ENCODE assay signal across 12 cellular contexts in the genomic region with DNA sequence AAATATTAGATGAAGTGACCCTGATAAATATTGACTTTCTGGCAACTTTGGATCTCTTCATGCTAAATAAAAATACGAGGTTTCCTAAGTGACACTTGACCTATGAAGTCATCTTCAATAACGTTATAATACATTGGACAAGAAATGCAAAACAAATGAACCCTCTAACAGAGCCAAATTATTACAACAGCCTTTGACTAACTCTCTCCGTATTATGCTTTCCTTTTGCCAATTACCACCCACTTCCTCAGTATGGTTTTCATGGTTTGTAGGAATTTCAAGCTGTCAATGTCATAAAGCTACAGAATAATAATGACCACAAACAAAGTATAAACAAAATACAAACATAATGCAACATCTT.
DNase-seq lines count a peak whose midpoint lies in the region; ATAC-seq, FAIRE-seq and TF ChIP-seq lines count a peak whose summit lies in the region.
"Had no signal": no experiment of that assay in that cellular context is flagged by ENCODE, and none has a peak within 500 bp of the region (broad histone marks: within the 10 kb centered on the region; RNA-seq: fewer than 3 reads in every experiment).

No MANE protein-coding gene starts in this region.

- CTCF ChIA-PET in BJ (lab: Yijun Ruan, JAX) (interaction anchor here (0.8 to 1.4 kb wide), 2 partner anchors 28 to 195 kb away, joined by 3 to 8 read pairs; no protein-coding TSS in a partner anchor), mammary epithelial cell (lab: Charles Lee; ENCODE audit: low non-redundant PET) (no interaction called here)

- dilution Hi-C loops in mammary epithelial cell (cut with HindIII; ENCODE audit: low sequenced_read_pairs), result no loop called here

- H3K4me1 ChIP-seq in mammary epithelial cell (ENCODE audit: insufficient read depth, low read length), result peaks cover 24% of the 10 kb centered on the region
- H3K4me1 ChIP-seq in mesenchymal stem cell (ENCODE audit: control insufficient read depth, insufficient read depth, low read depth, low read length), result peaks cover 4% of the 10 kb centered on the region

- TF ChIP-seq CTCF in BJ (IDR thresholded peaks at IDR 0.05; ENCODE audit: insufficient read depth, low read depth, low read length), result no peak
- TF ChIP-seq CTCF in mammary epithelial cell (conservative IDR thresholded peaks at IDR 0.05 in 1 of 2, IDR thresholded peaks at IDR 0.05 in 1 of 2; ENCODE audit: extremely low read depth in 1 of 2, insufficient read depth in 1 of 2, low read depth in 1 of 2, low read length in 2 of 2), result no peak

- peak; percentile 17 for ATAC-seq in HG03280 (IDR thresholded peaks at IDR 0.05; ENCODE audit: unreplicated experiment)
- ATAC-seq in GM18907 (IDR thresholded peaks at IDR 0.05; ENCODE audit: unreplicated experiment), result no peak
- ATAC-seq in HG02981 (IDR thresholded peaks at IDR 0.05; ENCODE audit: unreplicated experiment), result no peak
- ATAC-seq: activated T-cell treated with anti-CD3 and anti-CD28 coated beads, Interleukin-2, amount 50 U/mL, for 72 hours; HCT116 had no signal

- H3K9ac ChIP-seq in mammary epithelial cell (ENCODE audit: insufficient read depth, low read length) (no peak overlapping the region), mesenchymal stem cell (ENCODE audit: low read length) (peak overlapping the region; percentile 72)

- 11% methylated on average over 3 of the region's 3 CpGs for whole genome bisulfite sequencing in mammary epithelial cell (ENCODE audit: low coverage, missing lambda C conversion rate)
- 0% methylated on average over 3 of the region's 3 CpGs for WGBS in mesenchymal stem cell

- H3K9me3 ChIP-seq in mammary epithelial cell (replicated peaks; ENCODE audit: insufficient read depth, low read length), result no peaks in the 10 kb centered on the region
- H3K9me3 ChIP-seq in mesenchymal stem cell (ENCODE audit: control insufficient read depth, low read length), result no peaks in the 10 kb centered on the region

- no TSS peak for BruUV-seq in mammary epithelial cell (replicated peaks; lab: Mats Ljungman, UMichigan)

- H4K20me1 ChIP-seq in mammary epithelial cell (ENCODE audit: insufficient read depth, low read length), result no peaks in the 10 kb centered on the region

- POLR2A ChIA-PET in BJ (lab: Charles Lee), result interaction anchor here (0.6 to 1.0 kb wide), 2 partner anchors 240 to 244 kb away, joined by 4 to 5 read pairs; partner anchors contain the start of gene CCN2

- no peak overlapping the region for H3K4ac ChIP-seq in mesenchymal stem cell (ENCODE audit: low read depth in 1 of 2, low read length in 2 of 2)

- no peak overlapping the region for H2BK5ac ChIP-seq in mesenchymal stem cell (ENCODE audit: low read depth, low read length, poor library complexity, severe bottlenecking)

- H3K4me2 ChIP-seq in mammary epithelial cell (ENCODE audit: insufficient read depth, low read depth, low read length) (no peak overlapping the region), mesenchymal stem cell (ENCODE audit: low read length, poor library complexity, severe bottlenecking) (no peak overlapping the region)

- no peak overlapping the region for H3K23ac ChIP-seq in mesenchymal stem cell (ENCODE audit: low read length in 2 of 2)

- no peaks in the 10 kb centered on the region for H3K79me1 ChIP-seq in mesenchymal stem cell (replicated peaks; ENCODE audit: low read length, poor library complexity, severe bottlenecking)

- peak; percentile 66 for DNase-seq in BJ (ENCODE audit: low read depth)
- DNase-seq in mammary epithelial cell, result peak; percentile 23
- DNase-seq in mesenchymal stem cell, result peak; percentile 61
- DNase-seq in NCI-H1105 (lab: John Stamatoyannopoulos, UW), result no peak
- no peak for DNase-seq in HTR-8/SVneo (ENCODE audit: insufficient read length, low spot score)
- DNase-seq: activated T-cell treated with anti-CD3 and anti-CD28 coated beads, Interleukin-2, amount 50 U/mL, for 72 hours; left cardiac atrium; NCI-H524 had no signal

- no peak overlapping the region for H4K91ac ChIP-seq in mesenchymal stem cell (ENCODE audit: low read length)

- no peak overlapping the region for H3K18ac ChIP-seq in mesenchymal stem cell (ENCODE audit: low read depth in 1 of 2, low read length in 2 of 2)

- H3K27ac ChIP-seq in mammary epithelial cell (ENCODE audit: insufficient read depth, low read depth, low read length), result no peak overlapping the region
- H3K27ac ChIP-seq in mesenchymal stem cell (ENCODE audit: low read length, poor library complexity, severe bottlenecking), result peak overlapping the region; percentile 8

- no peak overlapping the region for H2BK15ac ChIP-seq in mesenchymal stem cell (ENCODE audit: low read depth, poor library complexity, severe bottlenecking)

- FAIRE-seq in HTR-8/SVneo (lab: Jason Lieb, UNC), result no peak

- H2AFZ ChIP-seq in mammary epithelial cell (ENCODE audit: low read depth, low read length), result no peak overlapping the region
- no peak overlapping the region for H2AFZ ChIP-seq in mesenchymal stem cell (ENCODE audit: low read depth, low read length)

- H3K27me3 ChIP-seq in BJ (ENCODE audit: control insufficient read depth, insufficient read depth, low read length) (no peaks in the 10 kb centered on the region), mammary epithelial cell (ENCODE audit: insufficient read depth, low read length) (no peaks in the 10 kb centered on the region), mesenchymal stem cell (ENCODE audit: control insufficient read depth in 1 of 2, insufficient read depth in 1 of 2, low read length in 2 of 2) (no peaks in the 10 kb centered on the region)

- H3K79me2 ChIP-seq in mammary epithelial cell (ENCODE audit: insufficient read depth, low read length), result no peaks in the 10 kb centered on the region

- no peak overlapping the region for H3K4me3 ChIP-seq in BJ (ENCODE audit: low read depth, low read length)
- no peak overlapping the region for H3K4me3 ChIP-seq in mammary epithelial cell (replicated peaks in 1 of 3; ENCODE audit: insufficient read depth in 1 of 3, low read depth in 2 of 3, low read length in 3 of 3)
- H3K4me3 ChIP-seq in mesenchymal stem cell (ENCODE audit: insufficient read depth in 1 of 2, low read depth in 1 of 2, low read length in 2 of 2), result no peak overlapping the region

- H3K36me3 ChIP-seq in BJ (ENCODE audit: control insufficient read depth, insufficient read depth, low read length) (no peaks in the 10 kb centered on the region), mammary epithelial cell (ENCODE audit: insufficient read depth, low read length) (no peaks in the 10 kb centered on the region), mesenchymal stem cell (ENCODE audit: control insufficient read depth in 1 of 2, insufficient read depth in 2 of 2, low read depth in 1 of 2, low read length in 2 of 2) (no peaks in the 10 kb centered on the region)

- H2BK12ac ChIP-seq in mesenchymal stem cell (ENCODE audit: low read length in 2 of 2), result no peak overlapping the region

- no peak overlapping the region for H2BK120ac ChIP-seq in mesenchymal stem cell (ENCODE audit: low read depth, low read length)

- H3K14ac ChIP-seq in mesenchymal stem cell (ENCODE audit: low read length in 2 of 2), result no peak overlapping the region

- no peak overlapping the region for H4K8ac ChIP-seq in mesenchymal stem cell (ENCODE audit: low read length)

- intact Hi-C loops in mammary epithelial cell (cut with micrococcal nuclease), result no loop called here

- H2AK5ac ChIP-seq in mesenchymal stem cell (ENCODE audit: low read length, severe bottlenecking), result no peak overlapping the region

- in situ Hi-C loops in mammary epithelial cell (cut with MboI; ENCODE audit: low sequenced_read_pairs in 2 of 2), result no loop called here

Comparison
In these comparisons a context has a peak if more than half of its experiments do, and no peak if none do; other contexts are left out.
1. DNase-seq: peak in BJ (single experiment), mammary epithelial cell (single experiment) and mesenchymal stem cell (single experiment); none in NCI-H1105 (single experiment) and HTR-8/SVneo (single experiment).